19 cellular contexts compared by ENCODE assay signal in the genomic region with DNA sequence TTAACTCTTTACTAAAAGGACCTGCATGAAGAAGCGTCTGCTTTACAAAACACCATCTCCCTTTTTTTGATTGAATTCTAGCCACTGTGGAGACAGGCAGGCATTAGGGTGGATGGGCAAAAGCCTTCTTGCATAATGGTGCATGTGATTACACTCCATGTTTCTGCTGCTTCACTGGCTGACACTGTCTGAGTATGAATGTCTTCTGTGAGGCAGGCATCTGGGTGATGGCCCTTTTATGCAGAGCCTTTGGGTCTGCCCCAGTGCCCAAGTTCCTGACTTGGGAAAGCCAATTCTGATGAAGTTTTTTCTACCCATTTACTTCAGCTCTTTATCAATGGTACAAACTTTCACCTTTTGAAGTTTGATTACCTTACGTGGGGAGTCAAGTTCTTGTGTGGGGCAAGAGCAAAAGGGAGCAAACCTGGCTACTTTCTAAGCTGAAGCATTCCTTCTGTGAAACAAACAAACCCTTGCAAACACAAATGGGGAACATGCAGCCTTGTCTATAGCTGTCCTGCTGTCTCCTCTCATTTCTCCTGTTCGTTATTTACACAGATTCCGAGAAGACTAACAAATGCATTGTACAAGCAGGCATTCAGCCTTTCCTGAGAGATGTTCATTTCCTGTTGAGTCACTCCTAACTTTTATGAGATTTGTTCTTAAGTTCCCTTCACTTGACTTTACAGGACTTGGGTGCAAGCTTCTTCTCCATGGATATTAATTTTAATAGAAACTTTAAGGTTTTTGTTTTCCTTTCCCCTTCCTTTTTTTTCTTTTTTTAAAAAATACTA.
A peak's percentile ranks its signal among the peaks of the same experiment; 100 is the strongest.
DNase-seq lines count a peak whose midpoint lies in the region; ATAC-seq, FAIRE-seq and TF ChIP-seq lines count a peak whose summit lies in the region.
"Had no signal": no experiment of that assay in that cellular context is flagged by ENCODE, and none has a peak within 500 bp of the region (broad histone marks: within the 10 kb centered on the region; RNA-seq: fewer than 3 reads in every experiment).

No MANE protein-coding gene starts in this region.

- no peak for ATAC-seq in HG03108 (IDR thresholded peaks at IDR 0.05; ENCODE audit: unreplicated experiment)
- ATAC-seq: esophagus mucosa, heart left ventricle, sciatic nerve had no signal

- no peak overlapping the region for H4K8ac ChIP-seq in H1 (ENCODE audit: extremely low read depth, insufficient read depth, low read length)

- TF ChIP-seq CTCF in H1 (IDR thresholded peaks at IDR 0.05; ENCODE audit: control extremely low read depth in 1 of 3, insufficient read depth in 1 of 3, low read depth in 1 of 3, low read length in 3 of 3), result no peak
- TF ChIP-seq CTCF in right atrium auricular region (IDR thresholded peaks at IDR 0.05), result no peak

- no peak for FAIRE-seq in H1 (lab: Jason Lieb, UNC)
- FAIRE-seq: GM18507, kidney had no signal

- no peak overlapping the region for H2BK5ac ChIP-seq in H1 (ENCODE audit: low read depth, low read length)

- H2AFZ ChIP-seq in H1 (ENCODE audit: low read length), result peak overlapping the region; percentile 74

- H3K9ac ChIP-seq in H1 (replicated peaks in 1 of 4; ENCODE audit: extremely low read depth in 1 of 4, low read depth in 3 of 4, low read length in 3 of 4), result no peak overlapping the region

- TF ChIP-seq RAD21 in H1 (IDR thresholded peaks at IDR 0.05 in 1 of 2, conservative IDR thresholded peaks at IDR 0.05 in 1 of 2; ENCODE audit: low read depth in 2 of 2, low read length in 2 of 2), result no peak

- no peak overlapping the region for H3K4ac ChIP-seq in H1 (replicated peaks; ENCODE audit: insufficient read length, low read depth, low read length)

- 96% methylated on average over 4 of the region's 4 CpGs; no CpG with 5 or more reads in 1 of the 2 experiments for WGBS in H1 (ENCODE audit: extremely low coverage in 1 of 2, insufficient coverage in 1 of 2, insufficient read length in 1 of 2, insufficient replicate concordance in 2 of 2, low coverage in 1 of 2, low lambda C conversion rate in 2 of 2, missing lambda C conversion rate in 1 of 2), 2 experiments

- POLR2A ChIA-PET in H1 (lab: Charles Lee; ENCODE audit: partially characterized antibody), result no interaction called here

- no peak for TF ChIP-seq EP300 in H1 (IDR thresholded peaks at IDR 0.05; ENCODE audit: borderline replicate concordance in 1 of 2, low read depth in 2 of 2, low read length in 2 of 2)

- H3K9me3 ChIP-seq in H1 (ENCODE audit: insufficient read depth in 2 of 2, low read depth in 1 of 2, low read length in 1 of 2), result no peaks in the 10 kb centered on the region
- peaks cover 0 to 12% of the 10 kb centered on the region in 2 donors for H3K9me3 ChIP-seq in right atrium auricular region
- H3K9me3 ChIP-seq: neutrophil, testis had no signal

- H4K20me1 ChIP-seq in H1 (replicated peaks in 1 of 2; ENCODE audit: control insufficient read depth in 1 of 2, insufficient read depth in 2 of 2, low read length in 2 of 2), result no peaks in the 10 kb centered on the region

- H3K23ac ChIP-seq in H1 (ENCODE audit: insufficient read length), result no peak overlapping the region

- TF ChIP-seq POLR2A in H1 (IDR thresholded peaks at IDR 0.05; ENCODE audit: control extremely low read depth in 1 of 2, low read depth in 2 of 2, low read length in 2 of 2), result no peak

- H2AK5ac ChIP-seq in H1 (ENCODE audit: low read depth, low read length), result no peak overlapping the region

- H2BK20ac ChIP-seq in H1 (ENCODE audit: low read length), result no peak overlapping the region

- no peak overlapping the region for H2BK15ac ChIP-seq in H1 (ENCODE audit: low read length)

- no peak overlapping the region for H2BK12ac ChIP-seq in H1 (ENCODE audit: low read depth, low read length)

- H3K27me3 ChIP-seq in H1 (replicated peaks in 1 of 4; ENCODE audit: control insufficient read depth in 3 of 4, extremely low read depth in 1 of 4, insufficient read depth in 3 of 4, low read length in 3 of 4), result no peaks in the 10 kb centered on the region; a peak in 1 of 7 replicates
- H3K27me3 ChIP-seq in right atrium auricular region, result no peaks in the 10 kb centered on the region
- H3K27me3 ChIP-seq: neutrophil, testis had no signal

- H3K27ac ChIP-seq in H1 (ENCODE audit: low read depth, low read length) (no peak overlapping the region), right atrium auricular region (no peak overlapping the region)
- H3K27ac ChIP-seq: heart left ventricle, neutrophil, testis had no signal

- no peak overlapping the region for H3K56ac ChIP-seq in H1 (replicated peaks; ENCODE audit: insufficient read length, low read depth, low read length)

- H3K14ac ChIP-seq in H1 (ENCODE audit: insufficient read length), result no peak overlapping the region

- H3K23me2 ChIP-seq in H1 (ENCODE audit: low read depth, low read length), result no peaks in the 10 kb centered on the region

- H3K18ac ChIP-seq in H1 (ENCODE audit: extremely low read depth, low read length), result no peak overlapping the region

- no peak overlapping the region for H4K91ac ChIP-seq in H1 (replicated peaks; ENCODE audit: insufficient read length, low read length)

- CTCF ChIA-PET in H1 (lab: Charles Lee; ENCODE audit: partially characterized antibody), result interaction anchor here (1.2 kb wide), 2 partner anchors 10 to 76 kb away, joined by 4 read pairs; no protein-coding TSS in a partner anchor

- in situ Hi-C loops in SK-MEL-5 (cut with HindIII; ENCODE audit: low pct_unique_long_range_greater_than_20kb, low sequenced_read_pairs), result no loop called here

- H3K4me1 ChIP-seq in H1 (replicated peaks in 1 of 4; ENCODE audit: control insufficient read depth in 3 of 4, insufficient read depth in 4 of 4, low read length in 3 of 4), result no peaks in the 10 kb centered on the region
- no peaks in the 10 kb centered on the region for H3K4me1 ChIP-seq in right atrium auricular region
- H3K4me1 ChIP-seq: heart left ventricle, testis had no signal

- H3K36me3 ChIP-seq in H1 (ENCODE audit: control insufficient read depth in 2 of 4, insufficient read depth in 4 of 4, low read length in 3 of 4), result no peaks in the 10 kb centered on the region
- H3K36me3 ChIP-seq in right atrium auricular region, result no peaks in the 10 kb centered on the region
- H3K36me3 ChIP-seq: heart left ventricle, neutrophil had no signal

- H2BK120ac ChIP-seq in H1 (replicated peaks; ENCODE audit: low read depth, low read length), result no peak overlapping the region

- DNase-seq in H4 (ENCODE audit: low spot score), result peak; percentile 43
- DNase-seq in SK-MEL-5 (ENCODE audit: low read depth, low spot score), result peak; percentile 32
- no peak for DNase-seq in H1 (ENCODE audit: low read depth in 1 of 2, low spot score in 2 of 2)
- peak; percentile 5 for DNase-seq in skeletal muscle cell (ENCODE audit: low read depth)
- DNase-seq in NCI-H345 (lab: John Stamatoyannopoulos, UW), result no peak
- DNase-seq in right atrium auricular region (ENCODE audit: low spot score), result no peak
- DNase-seq: anterior cingulate cortex; cortex of kidney; heart left ventricle; kidney; NCI-H1048; stimulated activated CD4-positive, alpha-beta T cell treated with anti-CD3 and anti-CD28 coated beads, Interleukin-2, amount 100 ng/mL, for 48 hours; SW 1271; testis had no signal

- no peak overlapping the region for H3K4me2 ChIP-seq in H1 (ENCODE audit: insufficient read depth in 1 of 2, low read depth in 2 of 2, low read length in 2 of 2)

- H3K79me2 ChIP-seq in H1 (ENCODE audit: control insufficient read depth in 1 of 2, insufficient read depth in 2 of 2, low read length in 2 of 2), result no peaks in the 10 kb centered on the region

- H3K79me1 ChIP-seq in H1 (ENCODE audit: low read depth, low read length), result no peaks in the 10 kb centered on the region

- H3K4me3 ChIP-seq in H1 (ENCODE audit: extremely low read depth in 1 of 4, insufficient read depth in 2 of 4, low read depth in 3 of 4, low read length in 4 of 4), result no peak overlapping the region
- H3K4me3 ChIP-seq in skeletal muscle cell (ENCODE audit: low read depth, low read length), result no peak overlapping the region
- H3K4me3 ChIP-seq in right atrium auricular region, result no peak overlapping the region
- H3K4me3 ChIP-seq: heart left ventricle, testis had no signal

- H4K5ac ChIP-seq in H1 (ENCODE audit: insufficient read length, low read depth, low read length), result no peak overlapping the region

TF ChIP-seq in H1, 55 proteins besides CTCF, POLR2A, EP300 and RAD21:
- TF ChIP-seq GTF2F1 (IDR thresholded peaks at IDR 0.05; ENCODE audit: borderline replicate concordance, low read depth, low read length), result no peak
- TF ChIP-seq SIN3A (conservative IDR thresholded peaks at IDR 0.05 in 1 of 2, IDR thresholded peaks at IDR 0.05 in 1 of 2; ENCODE audit: low read depth in 1 of 2, low read length in 2 of 2), result no peak

Comparison
In these comparisons a context has a peak if more than half of its experiments do, and no peak if none do; other contexts are left out.
1. DNase-seq: peak in H4 (single experiment), SK-MEL-5 (single experiment) and skeletal muscle cell (single experiment); none in H1 (0 of 2), NCI-H345 (single experiment) and right atrium auricular region (single experiment).